Comparison of ENCODE assay signal across 1 cellular context in genomic region chr15:96544162-96544756, GRCh38.
TF ChIP-seq lines count a peak whose summit lies in the region.

No MANE protein-coding gene starts in this region.

TF ChIP-seq in H1, 55 proteins besides CTCF, POLR2A, EP300 and RAD21:
- TF ChIP-seq CBX5 (IDR thresholded peaks at IDR 0.05; ENCODE audit: low read depth, low read length) (no peak), NANOG (IDR thresholded peaks at IDR 0.05; ENCODE audit: insufficient read depth, low read depth, low read length, poor library complexity, severe bottlenecking) (no peak), CTBP2 (IDR thresholded peaks at IDR 0.05; ENCODE audit: borderline replicate concordance, insufficient read depth, insufficient read length, low read length) (no peak), GTF2F1 (IDR thresholded peaks at IDR 0.05; ENCODE audit: borderline replicate concordance, low read depth, low read length) (no peak), MAFK (IDR thresholded peaks at IDR 0.05; ENCODE audit: low read depth, low read length) (no peak), HDAC6 (IDR thresholded peaks at IDR 0.05; ENCODE audit: low read depth, low read length) (no peak), RXRA (IDR thresholded peaks at IDR 0.05; ENCODE audit: insufficient read depth, low read depth, low read length) (no peak), CHD2 (IDR thresholded peaks at IDR 0.05; ENCODE audit: low read length) (no peak)
